ENCODE assay signal across 8 cellular contexts in genomic region chr10:128062331-128062730, GRCh38.
DNase-seq lines count a peak whose midpoint lies in the region; ATAC-seq and TF ChIP-seq lines count a peak whose summit lies in the region.

No MANE protein-coding gene starts in this region.

- no peaks in the 10 kb centered on the region for H3K9me3 ChIP-seq in mucosa of descending colon

- DNase-seq in activated naive CD8-positive, alpha-beta T cell treated with anti-CD3 and anti-CD28 coated beads, Interleukin-2, amount 50 U/mL, for 24 hours: peak; percentile 33
- DNase-seq in mucosa of descending colon: no peak
- no peak for DNase-seq in GM19238 (ENCODE audit: insufficient read length, low spot score)
- no peak for DNase-seq in NCI-H2107 (lab: John Stamatoyannopoulos, UW)
- DNase-seq in anterior cingulate cortex (lab: John Stamatoyannopoulos, UW): no peak
- no peak for DNase-seq in NCI-H187 treated with DMSO at 0.1 percent for 48 hours (lab: John Stamatoyannopoulos, UW)

- peaks cover 69% of the 10 kb centered on the region for H3K36me3 Mint-ChIP-seq in activated naive CD8-positive, alpha-beta T cell treated with anti-CD3 and anti-CD28 coated beads, Interleukin-2, amount 50 U/mL, for 24 hours (ENCODE audit: low read depth)

- H3K9me3 Mint-ChIP-seq in activated naive CD8-positive, alpha-beta T cell treated with anti-CD3 and anti-CD28 coated beads, Interleukin-2, amount 50 U/mL, for 24 hours: peaks cover 4% of the 10 kb centered on the region

- H3K4me3 Mint-ChIP-seq in activated naive CD8-positive, alpha-beta T cell treated with anti-CD3 and anti-CD28 coated beads, Interleukin-2, amount 50 U/mL, for 24 hours: peak overlapping the region; percentile 80

- H3K4me3 ChIP-seq in GM08714 (ENCODE audit: low read length) (peak overlapping the region; percentile 2; the same call in 1 of the 2 replicates), mucosa of descending colon (no peak overlapping the region)

- no peaks in the 10 kb centered on the region for H3K36me3 ChIP-seq in mucosa of descending colon (ENCODE audit: low read depth)

- intact Hi-C loops in mucosa of descending colon (cut with DNase I, micrococcal nuclease): no loop called here

- no peak for TF ChIP-seq CTCF in mucosa of descending colon (IDR thresholded peaks at IDR 0.05)

- H3K27ac Mint-ChIP-seq in activated naive CD8-positive, alpha-beta T cell treated with anti-CD3 and anti-CD28 coated beads, Interleukin-2, amount 50 U/mL, for 24 hours: peak overlapping the region; percentile 99

- peak; percentile 2 for ATAC-seq in HG03439 (IDR thresholded peaks at IDR 0.05; ENCODE audit: unreplicated experiment)
- no peak for ATAC-seq in activated naive CD8-positive, alpha-beta T cell treated with anti-CD3 and anti-CD28 coated beads, Interleukin-2, amount 50 U/mL, for 24 hours
- ATAC-seq in mucosa of descending colon: peak; percentile 6

- peaks cover 8% of the 10 kb centered on the region for H3K4me1 ChIP-seq in mucosa of descending colon (ENCODE audit: low read depth)

- H3K27me3 Mint-ChIP-seq in activated naive CD8-positive, alpha-beta T cell treated with anti-CD3 and anti-CD28 coated beads, Interleukin-2, amount 50 U/mL, for 24 hours: no peaks in the 10 kb centered on the region

- H3K4me1 Mint-ChIP-seq in activated naive CD8-positive, alpha-beta T cell treated with anti-CD3 and anti-CD28 coated beads, Interleukin-2, amount 50 U/mL, for 24 hours: peaks cover 87% of the 10 kb centered on the region
